In the genomic region with DNA sequence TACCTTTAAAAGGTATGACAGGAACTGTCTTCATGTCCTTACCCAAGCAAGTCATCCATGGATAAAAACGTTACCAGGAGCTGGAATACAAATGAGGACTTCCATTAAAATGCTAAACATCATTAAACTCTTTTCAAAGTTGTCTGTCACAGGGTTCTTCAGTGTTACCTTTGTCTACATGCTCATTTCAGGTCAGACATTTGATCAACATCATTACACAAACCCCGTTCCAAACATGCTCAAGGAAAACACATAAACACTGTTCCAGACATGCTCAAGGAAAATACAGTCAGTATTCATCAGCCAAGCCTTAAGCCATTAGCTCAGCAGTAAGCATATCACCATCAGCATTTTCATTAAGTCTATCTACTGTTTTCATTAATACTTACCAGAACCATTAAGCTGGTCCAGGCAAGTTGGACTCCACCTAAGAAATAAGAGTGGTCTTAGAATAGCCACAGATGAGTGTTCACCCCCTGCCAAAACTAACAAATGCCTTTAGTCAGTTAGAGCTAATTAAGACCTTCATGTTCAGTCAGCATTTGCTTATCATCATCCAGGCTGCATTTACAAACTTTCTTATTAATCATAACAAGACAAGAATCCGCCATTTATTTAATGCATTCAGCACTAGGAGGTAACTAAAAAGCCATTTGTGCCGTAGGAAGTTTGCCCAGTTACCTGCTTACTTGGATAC, we compare ENCODE assay signal across 1 cellular context.
TF ChIP-seq lines count a peak whose summit lies in the region.

No MANE protein-coding gene starts in this region.

TF ChIP-seq in HCT116, 20 proteins besides CTCF, POLR2A, EP300 and RAD21 (continued from another document):
- TF ChIP-seq REST (IDR thresholded peaks at IDR 0.05; ENCODE audit: low read depth), result no peak
- TF ChIP-seq FOSL1 (IDR thresholded peaks at IDR 0.05; ENCODE audit: low read depth), result no peak
- no peak for TF ChIP-seq CEBPB (IDR thresholded peaks at IDR 0.05; ENCODE audit: low read depth)
